In the genomic region with DNA sequence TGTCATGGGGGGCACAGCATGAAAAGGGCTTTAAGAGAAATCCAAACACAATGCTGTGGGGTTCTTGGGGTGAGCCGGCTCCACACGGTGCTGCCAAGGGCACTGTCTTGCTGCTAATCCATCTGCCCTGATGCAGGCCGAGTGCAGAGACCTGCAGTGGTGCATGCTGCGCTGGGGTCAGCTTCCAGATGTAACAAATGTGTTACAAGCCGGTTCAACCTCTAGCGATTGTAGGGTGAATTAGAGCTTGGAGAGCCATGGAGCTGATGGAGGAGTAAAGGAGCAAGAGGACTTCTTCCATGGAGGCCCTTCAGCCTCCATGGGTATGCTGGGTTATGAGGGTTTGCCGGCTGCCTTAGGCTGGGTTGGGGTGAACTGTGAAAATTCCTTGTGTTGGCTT, we compare ENCODE assay signal across 19 cellular contexts.
"Had no signal": no experiment of that assay in that cellular context is flagged by ENCODE, and none has a peak within 500 bp of the region (broad histone marks: within the 10 kb centered on the region; RNA-seq: fewer than 3 reads in every experiment).

No MANE protein-coding gene starts in this region.

- H3K27me3 ChIP-seq: MG63, Peyer's patch, SJSA1 had no signal

- ATAC-seq: Right ventricle myocardium inferior had no signal

- H3K4me3 ChIP-seq: MG63, PC-9, Peyer's patch, SJSA1 had no signal

- H2AFZ ChIP-seq: PC-9 had no signal

- DNase-seq: Karpas-422, KG1, MG63, NCI-H1092 treated with DMSO at 0.1 percent for 48 hours, NCI-H1436, NCI-H187, NCI-H2029, NCI-H2081 treated with DMSO at 0.1 percent for 48 hours, NCI-H226, NCI-H446, NCI-H510A, NCI-H524 treated with DMSO at 0.1 percent for 48 hours, NCI-H69, PC-9, Peyer's patch, SHP77 treated with DMSO at 0.1 percent for 48 hours had no signal

- H3K36me3 ChIP-seq: MG63, Peyer's patch, SJSA1 had no signal

- H3K27ac ChIP-seq: HL-60, PC-9, Peyer's patch, SJSA1 had no signal

- H3K4me1 ChIP-seq: Peyer's patch, SJSA1 had no signal

- H3K9me3 ChIP-seq: MG63, SJSA1 had no signal

- H3K4me2 ChIP-seq: PC-9 had no signal
